Comparison of ENCODE assay signal across 17 cellular contexts in the genomic region with DNA sequence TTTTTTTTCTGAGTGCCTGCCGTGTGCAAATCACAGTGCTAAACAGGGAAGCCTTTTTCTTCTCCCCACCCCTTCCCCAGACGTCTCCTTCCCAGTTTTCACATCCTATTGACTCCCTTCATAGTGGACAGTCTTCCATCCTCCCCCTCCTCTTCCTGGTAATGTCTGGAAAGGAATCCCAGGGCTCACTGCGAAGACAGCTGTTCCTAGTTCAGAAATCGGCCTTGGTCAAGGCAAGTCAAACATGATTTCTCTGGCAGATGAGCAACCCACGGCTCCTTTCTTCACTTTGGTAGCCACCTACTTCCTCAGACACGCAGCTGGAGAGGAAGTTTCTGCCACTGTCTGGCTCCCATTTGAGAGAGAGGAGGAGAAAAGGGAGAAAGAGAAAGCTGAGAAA. TPM values are rescaled to one million over a fixed set of nuclear protein-coding genes. Genes with fewer than 3 reads are reported as not detected.
A peak's percentile ranks its signal among the peaks of the same experiment; 100 is the strongest.
DNase-seq lines count a peak whose midpoint lies in the region; ATAC-seq, FAIRE-seq and TF ChIP-seq lines count a peak whose summit lies in the region.
"Had no signal": no experiment of that assay in that cellular context is flagged by ENCODE, and none has a peak within 500 bp of the region (broad histone marks: within the 10 kb centered on the region; RNA-seq: fewer than 3 reads in every experiment).

No MANE protein-coding gene starts in this region.

- peak overlapping the region; percentile 76 for H3K4me2 ChIP-seq in skeletal muscle satellite cell (ENCODE audit: low read length)

- DNase-seq in KBM-7 = peak; percentile 32
- peak in 1 of 61 donors; percentile 41 for DNase-seq in caudate nucleus (lab: John Stamatoyannopoulos, UW)
- DNase-seq in left lung = no peak
- no peak for DNase-seq in GM12891 (ENCODE audit: insufficient read length, low spot score)
- DNase-seq in 8988T = no peak
- DNase-seq in right lobe of liver = no peak
- DNase-seq: CD8-positive, alpha-beta memory T cell; endodermal cell; HFFc6; left cardiac atrium; naive B cell; NCI-H187; NCI-H345; posterior cingulate gyrus; stimulated activated naive CD4-positive, alpha-beta T cell treated with Interleukin-2 at 50 U/mL for 16 hours had no signal

- peak overlapping the region; percentile 94 for H3K9ac ChIP-seq in skeletal muscle satellite cell (ENCODE audit: low read depth, low read length)

- H3K27me3 ChIP-seq in left lung (peaks cover 2 to 57% of the 10 kb centered on the region in 2 donors), skeletal muscle satellite cell (ENCODE audit: control insufficient read depth, insufficient read depth, low read length) (no peaks in the 10 kb centered on the region), right lobe of liver (no peaks in the 10 kb centered on the region)

- H3K4me1 ChIP-seq in left lung (peaks cover 0 to 13% of the 10 kb centered on the region in 2 donors), skeletal muscle satellite cell (ENCODE audit: control insufficient read depth, insufficient read depth, low read length) (peaks cover 77% of the 10 kb centered on the region), right lobe of liver (peaks cover 0 to 5% (median 0%) of the 10 kb centered on the region in 4 donors)

- no peak for ATAC-seq in left lung
- no peak for ATAC-seq in GM18520 (IDR thresholded peaks at IDR 0.05; ENCODE audit: unreplicated experiment)
- ATAC-seq in right lobe of liver = no peak

- TF ChIP-seq POLR2A in GM12891 (IDR thresholded peaks at IDR 0.05; ENCODE audit: low read depth, low read length) (no peak), right lobe of liver (IDR thresholded peaks at IDR 0.05) (no peak)

- no peaks in the 10 kb centered on the region for H3K9me3 ChIP-seq in left lung
- no peaks in the 10 kb centered on the region for H3K9me3 ChIP-seq in skeletal muscle satellite cell (replicated peaks; ENCODE audit: low read length)
- no peaks in the 10 kb centered on the region for H3K9me3 ChIP-seq in right lobe of liver

- H3K27ac ChIP-seq in caudate nucleus (ENCODE audit: low read depth, low read length) (peak overlapping the region; percentile 12), left lung (peak overlapping the region; percentile 27 to 64), right lobe of liver (no peak overlapping the region)

- intact Hi-C loops in left lung (cut with DNase I) = no loop called here
- intact Hi-C loops in right lobe of liver (cut with DNase I) = no loop called here

- TF ChIP-seq CTCF in left lung (IDR thresholded peaks at IDR 0.05) = no peak
- TF ChIP-seq CTCF in right lobe of liver (IDR thresholded peaks at IDR 0.05) = no peak

- in situ Hi-C loops in KBM-7 (cut with MboI; ENCODE audit: low pct_unique_long_range_greater_than_20kb, low sequenced_read_pairs) = no loop called here

- 24% methylated on average over 6 of the region's 6 CpGs for WGBS in right lobe of liver (ENCODE audit: insufficient coverage, low coverage, low lambda C conversion rate, missing lambda C conversion rate)

- no peak for FAIRE-seq in GM12891 (lab: Jason Lieb, UNC)

- H3K4me3 ChIP-seq in left lung (no peak overlapping the region), skeletal muscle satellite cell (ENCODE audit: low read length) (peak overlapping the region; percentile 55), right lobe of liver (no peak overlapping the region)

- H3K36me3 ChIP-seq in left lung (no peaks in the 10 kb centered on the region), skeletal muscle satellite cell (ENCODE audit: insufficient read depth, low read length) (no peaks in the 10 kb centered on the region), right lobe of liver (no peaks in the 10 kb centered on the region)

TF ChIP-seq in GM12891, 5 proteins besides CTCF, POLR2A, EP300 and RAD21:
- TF ChIP-seq POU2F2 (IDR thresholded peaks at IDR 0.05; ENCODE audit: low read depth, low read length) (no peak), PAX5 (IDR thresholded peaks at IDR 0.05; ENCODE audit: insufficient read depth, low read length, severe bottlenecking) (no peak), SPI1 (IDR thresholded peaks at IDR 0.05; ENCODE audit: low read depth, low read length) (no peak), POLR2AphosphoS5 (IDR thresholded peaks at IDR 0.05; ENCODE audit: low read depth, low read length) (no peak), TAF1 (IDR thresholded peaks at IDR 0.05; ENCODE audit: low read depth, low read length) (no peak)

RNA-seq across cellular contexts. Expression of gene CELF2, which starts 4.8 kb away (rescaled TPM):
- total RNA-seq in left lung = 100 to 1,000 TPM in 1 of 2 donors, 10 to 100 TPM in 1; 89.5 to 107 TPM
- total RNA-seq in skeletal muscle satellite cell (2012; rRNA removed) = 7.9 and 10.5 TPM in 2 replicates
- 47.0 TPM for polyA plus RNA-seq in GM12891 (2012; ENCODE audit: low read depth, missing spikeins)
- 1 to 10 TPM; 2.4 to 6.2 (median 3.7) TPM for total RNA-seq in right lobe of liver

Comparison
In these comparisons a context has a peak if more than half of its experiments do, and no peak if none do; other contexts are left out.
1. H3K27ac ChIP-seq: peak in caudate nucleus (single experiment) and left lung (2 of 2); none in right lobe of liver (0 of 3).
2. RNA of gene CELF2, which starts 4.8 kb away (total RNA-seq): 89.5 to 107 TPM in left lung; 2.4 to 6.2 TPM in right lobe of liver; every median in the first group is over 10 times any median in the second.